ENCODE assay signal across 9 cellular contexts in genomic region chr2:61898810-61899209, GRCh38. TPM values are rescaled to one million over a fixed set of nuclear protein-coding genes. Genes with fewer than 3 reads are reported as not detected.
DNase-seq lines count a peak whose midpoint lies in the region; ATAC-seq and TF ChIP-seq lines count a peak whose summit lies in the region.
"Had no signal": no experiment of that assay in that cellular context is flagged by ENCODE, and none has a peak within 500 bp of the region (broad histone marks: within the 10 kb centered on the region; RNA-seq: fewer than 3 reads in every experiment).

No MANE protein-coding gene starts in this region.

- TF ChIP-seq CTCF in MM.1S (IDR thresholded peaks at IDR 0.05; ENCODE audit: low read length) (peak; percentile 60), dorsolateral prefrontal cortex (IDR thresholded peaks at IDR 0.05 in 54 of 56, conservative IDR thresholded peaks at IDR 0.05 in 2 of 56; ENCODE audit: low read depth in 1 of 56, partially characterized antibody in 56 of 56) (peak in 41 of 56 donors; percentile 17 to 49 (median 32)), tibial artery (IDR thresholded peaks at IDR 0.05) (peak; percentile 18 to 19)

- no peaks in the 10 kb centered on the region for H3K4me1 Mint-ChIP-seq in activated naive CD4-positive, alpha-beta T cell treated with anti-CD3 and anti-CD28 coated beads for 36 hours (ENCODE audit: low read depth)
- H3K4me1 Mint-ChIP-seq: naive B cell had no signal

- peak; percentile 15 for DNase-seq in activated naive CD4-positive, alpha-beta T cell treated with anti-CD3 and anti-CD28 coated beads for 36 hours
- no peak for DNase-seq in activated naive CD4-positive, alpha-beta T cell treated with anti-CD3 and anti-CD28 coated beads, Interleukin-2, amount 50 U/mL, for 16 hours
- peak; percentile 44 for DNase-seq in MM.1S
- DNase-seq in dorsolateral prefrontal cortex = peak in 1 of 10 donors; percentile 44
- no peak for DNase-seq in tibial artery
- no peak for DNase-seq in activated effector memory CD4-positive, alpha-beta T cell treated with Interleukin-2 at 50 U/mL for 16 hours
- DNase-seq: naive B cell had no signal

- H3K9me2 ChIP-seq in MM.1S (replicated peaks; ENCODE audit: insufficient read depth, low read length) = no peaks in the 10 kb centered on the region

- no peak overlapping the region for H2AFZ ChIP-seq in MM.1S (ENCODE audit: low read length)

- no peaks in the 10 kb centered on the region for H3K9me3 Mint-ChIP-seq in activated naive CD4-positive, alpha-beta T cell treated with anti-CD3 and anti-CD28 coated beads for 36 hours
- H3K9me3 Mint-ChIP-seq: naive B cell had no signal

- ATAC-seq in HG02885 (IDR thresholded peaks at IDR 0.05; ENCODE audit: poor library complexity, unreplicated experiment) (no peak), HG03196 (IDR thresholded peaks at IDR 0.05; ENCODE audit: unreplicated experiment) (no peak)

- no peaks in the 10 kb centered on the region for H3K36me3 Mint-ChIP-seq in activated naive CD4-positive, alpha-beta T cell treated with anti-CD3 and anti-CD28 coated beads for 36 hours (ENCODE audit: low read depth)
- H3K36me3 Mint-ChIP-seq: naive B cell had no signal

- no peaks in the 10 kb centered on the region for H3K9me3 ChIP-seq in MM.1S (replicated peaks; ENCODE audit: insufficient read depth, low read length)
- H3K9me3 ChIP-seq in tibial artery = no peaks in the 10 kb centered on the region

- H3K27ac ChIP-seq in MM.1S (ENCODE audit: low read length) = no peak overlapping the region
- no peak overlapping the region for H3K27ac ChIP-seq in dorsolateral prefrontal cortex
- H3K27ac ChIP-seq in tibial artery = no peak overlapping the region

- CTCF ChIA-PET in activated naive CD4-positive, alpha-beta T cell treated with anti-CD3 and anti-CD28 coated beads for 36 hours (lab: Charles Lee) = no interaction called here

- H3K27me3 Mint-ChIP-seq in activated naive CD4-positive, alpha-beta T cell treated with anti-CD3 and anti-CD28 coated beads for 36 hours (ENCODE audit: low read depth) = no peaks in the 10 kb centered on the region
- H3K27me3 Mint-ChIP-seq: naive B cell had no signal

- H3F3A ChIP-seq in MM.1S (ENCODE audit: insufficient read depth, low read length) = no peaks in the 10 kb centered on the region

- H3K27me3 ChIP-seq in MM.1S (replicated peaks; ENCODE audit: insufficient read depth, low read length) (no peaks in the 10 kb centered on the region), dorsolateral prefrontal cortex (no peaks in the 10 kb centered on the region), tibial artery (no peaks in the 10 kb centered on the region)

- no peak overlapping the region for H3K4me3 Mint-ChIP-seq in activated naive CD4-positive, alpha-beta T cell treated with anti-CD3 and anti-CD28 coated beads for 36 hours
- H3K4me3 Mint-ChIP-seq: naive B cell had no signal

- H3K36me3 ChIP-seq in MM.1S (replicated peaks; ENCODE audit: insufficient read depth, low read length) = no peaks in the 10 kb centered on the region
- no peaks in the 10 kb centered on the region for H3K36me3 ChIP-seq in tibial artery

- H3K4me1 ChIP-seq in MM.1S (ENCODE audit: low read length) (no peaks in the 10 kb centered on the region), tibial artery (no peaks in the 10 kb centered on the region)

- H3K4me2 ChIP-seq in MM.1S (ENCODE audit: low read depth, low read length) = no peak overlapping the region

- H4K20me1 ChIP-seq in MM.1S (ENCODE audit: insufficient read depth, low read length) = no peaks in the 10 kb centered on the region

- H3K79me2 ChIP-seq in MM.1S (ENCODE audit: low read length) = no peaks in the 10 kb centered on the region

- H3K4me3 ChIP-seq in MM.1S (ENCODE audit: low read length) (no peak overlapping the region), dorsolateral prefrontal cortex (no peak overlapping the region), tibial artery (no peak overlapping the region)

- no peak overlapping the region for H3K27ac Mint-ChIP-seq in activated naive CD4-positive, alpha-beta T cell treated with anti-CD3 and anti-CD28 coated beads for 36 hours
- H3K27ac Mint-ChIP-seq: naive B cell had no signal

- no peak overlapping the region for H3K9ac ChIP-seq in MM.1S (ENCODE audit: low read length)

- intact Hi-C loops in activated naive CD4-positive, alpha-beta T cell treated with anti-CD3 and anti-CD28 coated beads for 36 hours (cut with micrococcal nuclease) = no loop called here
- intact Hi-C loops in dorsolateral prefrontal cortex (cut with DNase I) (no loop called here), tibial artery (cut with DNase I; ENCODE audit: low total_unique reads) (no loop called here)

RNA-seq across cellular contexts. Expression of gene COMMD1, which starts 6.7 kb away (rescaled TPM):
- 10 to 100 TPM; 26.9 to 29.5 TPM for total RNA-seq in activated naive CD4-positive, alpha-beta T cell treated with anti-CD3 and anti-CD28 coated beads for 36 hours
- total RNA-seq in dorsolateral prefrontal cortex = 10 to 100 TPM; 29.8 to 52.8 (median 41.1) TPM

RNA-seq across cellular contexts. Expression of gene CCT4, which starts 10.4 kb away (rescaled TPM):
- 100 to 1,000 TPM; 363 to 377 TPM for total RNA-seq in activated naive CD4-positive, alpha-beta T cell treated with anti-CD3 and anti-CD28 coated beads for 36 hours
- total RNA-seq in dorsolateral prefrontal cortex = 100 to 1,000 TPM in 72 of 120 experiments, 10 to 100 TPM in 48; 56.8 to 160 (median 105) TPM

RNA-seq across cellular contexts. Expression of gene FAM161A, which starts 45.0 kb away (rescaled TPM):
- 1 to 10 TPM; 4.0 to 5.0 TPM for total RNA-seq in activated naive CD4-positive, alpha-beta T cell treated with anti-CD3 and anti-CD28 coated beads for 36 hours
- total RNA-seq in dorsolateral prefrontal cortex = 10 to 100 TPM in 110 of 120 experiments, 1 to 10 TPM in 10; 7.6 to 19.3 (median 13.3) TPM

Comparison
In these comparisons a context has a peak if more than half of its experiments do, and no peak if none do; other contexts are left out.
1. DNase-seq: peak in activated naive CD4-positive, alpha-beta T cell treated with anti-CD3 and anti-CD28 coated beads for 36 hours (single experiment) and MM.1S (single experiment); none in activated naive CD4-positive, alpha-beta T cell treated with anti-CD3 and anti-CD28 coated beads, Interleukin-2, amount 50 U/mL, for 16 hours (single experiment), tibial artery (0 of 2) and activated effector memory CD4-positive, alpha-beta T cell treated with Interleukin-2 at 50 U/mL for 16 hours (single experiment).
2. Peak in every context shown above with its lines, with median percentiles within 50 percentile points of each other: CTCF ChIP-seq.